13 cellular contexts compared by ENCODE assay signal in the genomic region with DNA sequence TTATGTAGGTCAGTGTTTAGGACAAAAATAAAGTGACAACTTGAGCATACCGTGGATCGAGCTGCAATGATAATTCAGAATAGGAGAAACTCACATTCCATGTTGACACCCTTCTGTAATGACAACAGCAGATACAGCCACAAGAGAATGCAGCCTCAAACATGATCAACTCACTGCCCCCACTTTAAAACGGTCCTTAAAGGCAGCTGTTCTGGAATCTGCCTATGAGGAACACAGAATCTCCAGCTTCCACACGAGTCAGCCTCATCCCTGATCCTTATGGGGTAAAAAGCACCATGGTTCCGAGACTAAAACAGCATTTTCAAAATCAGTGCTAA. TPM values are rescaled to one million over a fixed set of nuclear protein-coding genes. Genes with fewer than 3 reads are reported as not detected.
DNase-seq lines count a peak whose midpoint lies in the region; ATAC-seq, FAIRE-seq and TF ChIP-seq lines count a peak whose summit lies in the region.
"Had no signal": no experiment of that assay in that cellular context is flagged by ENCODE, and none has a peak within 500 bp of the region (broad histone marks: within the 10 kb centered on the region; RNA-seq: fewer than 3 reads in every experiment).

No MANE protein-coding gene starts in this region.

- H3K36me3 ChIP-seq in MG63 = peaks cover 67% of the 10 kb centered on the region
- no peaks in the 10 kb centered on the region for H3K36me3 ChIP-seq in right atrium auricular region
- peaks cover 2 to 4% of the 10 kb centered on the region in 2 donors for H3K36me3 ChIP-seq in small intestine (ENCODE audit: control insufficient read depth in 2 of 2, insufficient read depth in 2 of 2, low read length in 2 of 2)

- 31 to 49% (median 46%) methylated on average over 5 of the region's 5 CpGs for WGBS in small intestine, 3 donors

- no peak for ATAC-seq in activated T-cell treated with anti-CD3 and anti-CD28 coated beads, Interleukin-2, amount 50 U/mL, for 72 hours (replicated peaks in 1 of 2)
- ATAC-seq in stimulated activated memory B cell treated with anti-CD40 and anti-IgM and Interleukin-4, amounts not matched to agents 10 μg/mL and 1 μg/mL and 100 μg/mL, for 72 hours = no peak

- peak overlapping the region in 1 of 2 donors; percentile 59 for H3K4me3 Mint-ChIP-seq in activated T-cell treated with anti-CD3 and anti-CD28 coated beads, Interleukin-2, amount 50 U/mL, for 72 hours
- H3K4me3 Mint-ChIP-seq in stimulated activated memory B cell treated with anti-CD40 and anti-IgM and Interleukin-4, amounts not matched to agents 10 μg/mL and 1 μg/mL and 100 μg/mL, for 72 hours = no peak overlapping the region

- H3K4me3 ChIP-seq in MG63 (peak overlapping the region; percentile 80), right atrium auricular region (peak overlapping the region; percentile 1 to 20), small intestine (ENCODE audit: low read depth in 1 of 2, low read length in 2 of 2) (no peak overlapping the region)
- H3K4me3 ChIP-seq: skin epidermis had no signal

- FAIRE-seq in small intestine (lab: Jason Lieb, UNC) = no peak

- H3K4me1 Mint-ChIP-seq in activated T-cell treated with anti-CD3 and anti-CD28 coated beads, Interleukin-2, amount 50 U/mL, for 72 hours (ENCODE audit: low read depth) = peaks cover 80% of the 10 kb centered on the region
- H3K4me1 Mint-ChIP-seq in stimulated activated memory B cell treated with anti-CD40 and anti-IgM and Interleukin-4, amounts not matched to agents 10 μg/mL and 1 μg/mL and 100 μg/mL, for 72 hours = peaks cover 80% of the 10 kb centered on the region

- H3K9me3 ChIP-seq in MG63 = no peaks in the 10 kb centered on the region
- no peaks in the 10 kb centered on the region for H3K9me3 ChIP-seq in right atrium auricular region
- H3K9me3 ChIP-seq in small intestine (ENCODE audit: control insufficient read depth, low read depth) = no peaks in the 10 kb centered on the region

- no peak for TF ChIP-seq CTCF in right atrium auricular region (IDR thresholded peaks at IDR 0.05)

- H3K9me3 Mint-ChIP-seq in activated T-cell treated with anti-CD3 and anti-CD28 coated beads, Interleukin-2, amount 50 U/mL, for 72 hours = no peaks in the 10 kb centered on the region
- no peaks in the 10 kb centered on the region for H3K9me3 Mint-ChIP-seq in stimulated activated memory B cell treated with anti-CD40 and anti-IgM and Interleukin-4, amounts not matched to agents 10 μg/mL and 1 μg/mL and 100 μg/mL, for 72 hours

- peaks cover 5 to 16% of the 10 kb centered on the region in 2 donors for H3K36me3 Mint-ChIP-seq in activated T-cell treated with anti-CD3 and anti-CD28 coated beads, Interleukin-2, amount 50 U/mL, for 72 hours (ENCODE audit: insufficient read depth in 2 of 2)
- H3K36me3 Mint-ChIP-seq in stimulated activated memory B cell treated with anti-CD40 and anti-IgM and Interleukin-4, amounts not matched to agents 10 μg/mL and 1 μg/mL and 100 μg/mL, for 72 hours = no peaks in the 10 kb centered on the region

- H3K27me3 ChIP-seq in MG63 (no peaks in the 10 kb centered on the region), right atrium auricular region (no peaks in the 10 kb centered on the region), small intestine (ENCODE audit: control insufficient read depth in 2 of 2, insufficient read depth in 2 of 2, low read length in 2 of 2) (no peaks in the 10 kb centered on the region)

- peak overlapping the region; percentile 41 to 47 for H3K27ac ChIP-seq in right atrium auricular region
- H3K27ac ChIP-seq in small intestine (ENCODE audit: low read depth in 1 of 2, low read length in 1 of 2) = no peak overlapping the region
- H3K27ac ChIP-seq: VCaP had no signal

- DNase-seq in activated T-cell treated with anti-CD3 and anti-CD28 coated beads, Interleukin-2, amount 50 U/mL, for 72 hours = no peak
- no peak for DNase-seq in activated T-cell treated with anti-CD3 and anti-CD28 coated beads, Interleukin-2, amount 50 U/mL, for 1 hour
- DNase-seq in MG63 = no peak
- no peak for DNase-seq in right atrium auricular region (ENCODE audit: low spot score)
- DNase-seq in small intestine = no peak
- no peak for DNase-seq in DMS153 (lab: John Stamatoyannopoulos, UW)
- no peak for DNase-seq in cerebellum (ENCODE audit: low spot score)
- DNase-seq: activated T-cell treated with anti-CD3 and anti-CD28 coated beads, Interleukin-2, amount 50 U/mL, for 48 hours; AML-193; erythroblast had no signal

- H3K4me1 ChIP-seq in right atrium auricular region (peaks cover 0 to 78% of the 10 kb centered on the region in 2 donors), small intestine (ENCODE audit: control insufficient read depth in 2 of 2, insufficient read depth in 1 of 2, low read depth in 1 of 2, low read length in 1 of 2) (peaks cover 3 to 6% of the 10 kb centered on the region in 2 donors)

- no peaks in the 10 kb centered on the region for H3K27me3 Mint-ChIP-seq in activated T-cell treated with anti-CD3 and anti-CD28 coated beads, Interleukin-2, amount 50 U/mL, for 72 hours (ENCODE audit: low read depth)
- no peaks in the 10 kb centered on the region for H3K27me3 Mint-ChIP-seq in stimulated activated memory B cell treated with anti-CD40 and anti-IgM and Interleukin-4, amounts not matched to agents 10 μg/mL and 1 μg/mL and 100 μg/mL, for 72 hours

- H3K27ac Mint-ChIP-seq in activated T-cell treated with anti-CD3 and anti-CD28 coated beads, Interleukin-2, amount 50 U/mL, for 72 hours = peak overlapping the region; percentile 44
- H3K27ac Mint-ChIP-seq in stimulated activated memory B cell treated with anti-CD40 and anti-IgM and Interleukin-4, amounts not matched to agents 10 μg/mL and 1 μg/mL and 100 μg/mL, for 72 hours = peak overlapping the region; percentile 35

RNA-seq across cellular contexts. Expression of a gene that starts 3.7 kb away (rescaled TPM):
- 10 to 100 TPM; 64.9 to 88.0 TPM for total RNA-seq in activated T-cell treated with anti-CD3 and anti-CD28 coated beads, Interleukin-2, amount 50 U/mL, for 72 hours
- 200 and 249 TPM in 2 replicates for total RNA-seq in MG63 (2014; rRNA removed; shearing (Covaris generic); ENCODE audit: low replicate concordance)
- total RNA-seq in right atrium auricular region (10 to 100 TPM; 57.6 to 64.7 TPM), cerebellum (65.6 TPM)
- 100 to 1,000 TPM in 1 of 3 donors, 10 to 100 TPM in 2; 85.9 to 181 (median 90.8) TPM for polyA plus RNA-seq in small intestine

RNA-seq across cellular contexts. Expression of a gene that starts 32.5 kb away (rescaled TPM):
- 10 to 100 TPM; 12.9 to 17.9 TPM for total RNA-seq in activated T-cell treated with anti-CD3 and anti-CD28 coated beads, Interleukin-2, amount 50 U/mL, for 72 hours
- 15.6 and 59.1 TPM in 2 replicates for total RNA-seq in MG63 (2014; rRNA removed; shearing (Covaris generic); ENCODE audit: low replicate concordance)
- 1 to 10 TPM; 5.7 to 9.4 TPM for total RNA-seq in right atrium auricular region
- 10 to 100 TPM in 2 of 3 donors, 1 to 10 TPM in 1; 8.8 to 22.4 (median 21.9) TPM for polyA plus RNA-seq in small intestine
- 17.5 TPM for total RNA-seq in cerebellum

Comparison
In these comparisons a context has a peak if more than half of its experiments do, and no peak if none do; other contexts are left out.
1. H3K4me3 ChIP-seq: peak in MG63 (single experiment) and right atrium auricular region (2 of 2); none in small intestine (0 of 2).
2. H3K27ac ChIP-seq: peak in right atrium auricular region (2 of 2); none in small intestine (0 of 2).